In the genomic region with DNA sequence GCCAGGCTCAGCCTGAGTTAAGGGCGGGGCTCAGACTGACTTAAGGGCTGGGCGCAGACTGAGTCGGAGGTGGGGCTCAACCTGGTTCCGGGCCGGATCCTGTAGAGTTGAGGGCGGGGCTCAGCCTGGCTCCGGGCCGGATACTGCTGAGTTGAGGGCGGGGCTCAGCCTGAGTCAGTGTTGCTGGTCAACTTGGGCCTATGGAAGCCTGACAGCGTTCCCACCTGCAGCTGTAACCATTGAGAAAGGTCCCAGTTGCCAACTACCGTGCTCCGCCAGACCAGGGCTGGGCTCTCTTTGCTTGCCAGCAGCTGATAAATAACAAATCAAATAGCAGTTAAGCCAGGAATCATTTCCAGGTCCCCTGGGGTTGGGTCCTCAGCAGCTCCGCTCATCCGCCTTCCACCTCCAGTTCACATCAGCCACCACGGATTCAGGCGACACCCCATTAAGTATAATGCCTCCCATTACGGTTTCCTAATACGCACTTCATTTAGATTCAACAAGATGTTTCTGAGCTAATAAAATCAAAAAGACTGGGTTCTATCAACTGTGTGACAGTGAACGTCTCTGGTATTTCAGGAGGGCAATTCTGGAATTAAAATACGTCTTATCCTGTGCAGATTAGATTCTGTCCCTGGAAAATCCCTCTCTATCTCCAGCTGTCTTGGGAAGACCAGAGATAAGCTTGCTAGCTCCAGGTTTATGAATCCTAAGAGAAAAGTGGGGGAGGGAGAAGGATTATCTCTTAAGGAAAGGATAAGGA, we compare ENCODE assay signal across 9 cellular contexts. TPM values are rescaled to one million over a fixed set of nuclear protein-coding genes. Genes with fewer than 3 reads are reported as not detected.
DNase-seq lines count a peak whose midpoint lies in the region; ATAC-seq, FAIRE-seq and TF ChIP-seq lines count a peak whose summit lies in the region.
"Had no signal": no experiment of that assay in that cellular context is flagged by ENCODE, and none has a peak within 500 bp of the region (broad histone marks: within the 10 kb centered on the region; RNA-seq: fewer than 3 reads in every experiment).

No MANE protein-coding gene starts in this region.

- peak overlapping the region in 2 of 8 donors; percentile 11 to 47 for H3K27ac ChIP-seq in spleen

- DNase-seq in NCI-H524 (lab: John Stamatoyannopoulos, UW), result peak; percentile 11 to 54
- no peak for DNase-seq in NCI-H524 treated with DMSO at 0.1 percent for 48 hours (lab: John Stamatoyannopoulos, UW)
- peak; percentile 43 for DNase-seq in RPMI8226
- DNase-seq in left ventricle myocardium superior, result peak; percentile 49
- peak; percentile 73 for DNase-seq in spleen
- DNase-seq in GM19239 (ENCODE audit: insufficient read length, low spot score), result no peak
- no peak for DNase-seq in HuH-7.5 (ENCODE audit: low spot score)
- DNase-seq: activated T-cell treated with anti-CD3 and anti-CD28 coated beads, Interleukin-2, amount 50 U/mL, for 4 hours had no signal

- TF ChIP-seq CTCF in spleen (IDR thresholded peaks at IDR 0.05 in 8 of 11, conservative IDR thresholded peaks at IDR 0.05 in 3 of 11), result no peak

- no peak for TF ChIP-seq POLR2A in spleen (IDR thresholded peaks at IDR 0.05)

- 59 to 77% (median 75%) methylated on average over 20 of the region's 20 CpGs for WGBS in spleen, 5 donors

- H3K4me3 ChIP-seq in spleen, result no peak overlapping the region

- no peaks in the 10 kb centered on the region for H3K9me3 ChIP-seq in spleen

- no peak for FAIRE-seq in GM19239 (lab: Jason Lieb, UNC)

- intact Hi-C loops in left ventricle myocardium superior (cut with micrococcal nuclease), result no loop called here
- intact Hi-C loops in spleen (cut with DNase I; ENCODE audit: low total_unique reads), result no loop called here

- ATAC-seq in left ventricle myocardium superior (peak; percentile 59), GM21825 (IDR thresholded peaks at IDR 0.05; ENCODE audit: unreplicated experiment) (no peak)
- ATAC-seq: activated T-cell treated with anti-CD3 and anti-CD28 coated beads, Interleukin-2, amount 50 U/mL, for 4 hours had no signal

- peaks cover 0 to 29% (median 0%) of the 10 kb centered on the region in 6 donors for H3K4me1 ChIP-seq in spleen

- H3K36me3 ChIP-seq in spleen, result no peaks in the 10 kb centered on the region

- peaks cover 0 to 18% (median 0%) of the 10 kb centered on the region in 7 donors for H3K27me3 ChIP-seq in spleen (replicated peaks in 1 of 7)

RNA-seq across cellular contexts. Expression of gene GRIP2, which starts 7.3 kb away (rescaled TPM):
- total RNA-seq in left ventricle myocardium superior, result 37.0 TPM
- total RNA-seq in spleen, result 1 to 10 TPM in 6 of 7 donors, under 1 TPM in 1; 0.60 to 3.7 (median 1.2) TPM
- 1 to 10 TPM in 1 of 3 donors, under 1 TPM in 2; 0.15 to 2.5 (median 0.52) TPM for polyA plus RNA-seq in spleen
- total RNA-seq: activated T-cell treated with anti-CD3 and anti-CD28 coated beads, Interleukin-2, amount 50 U/mL, for 4 hours had no signal

Comparison
In these comparisons a context has a peak if more than half of its experiments do, and no peak if none do; other contexts are left out.
1. DNase-seq: peak in NCI-H524 (2 of 2), RPMI8226 (single experiment), left ventricle myocardium superior (single experiment) and spleen (single experiment); none in NCI-H524 treated with DMSO at 0.1 percent for 48 hours (single experiment), GM19239 (single experiment) and HuH-7.5 (single experiment).